15 cellular contexts compared by ENCODE assay signal in the genomic region with DNA sequence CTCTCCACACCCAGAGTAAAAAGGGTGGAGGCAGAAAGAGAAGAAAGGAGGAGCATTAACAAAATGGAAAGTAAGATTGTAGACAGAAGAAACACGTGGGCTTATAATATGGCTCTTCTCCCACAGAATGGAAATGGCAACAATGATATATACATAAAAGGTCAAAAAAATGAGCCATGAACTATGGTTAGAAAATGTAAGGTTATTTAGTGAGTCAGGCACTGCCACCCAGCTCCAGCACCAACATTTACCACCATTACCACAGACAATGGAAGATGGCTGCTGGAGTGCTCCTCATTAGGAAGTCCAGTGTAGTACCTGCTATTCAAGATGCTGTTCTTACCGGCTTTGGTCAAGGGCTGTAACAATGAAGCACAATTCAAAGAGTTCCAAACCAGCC.
DNase-seq lines count a peak whose midpoint lies in the region; ATAC-seq lines count a peak whose summit lies in the region.
"Had no signal": no experiment of that assay in that cellular context is flagged by ENCODE, and none has a peak within 500 bp of the region (broad histone marks: within the 10 kb centered on the region; RNA-seq: fewer than 3 reads in every experiment).

No MANE protein-coding gene starts in this region.

- H3K36me3 Mint-ChIP-seq in activated CD4-positive, alpha-beta T cell treated with anti-CD3 and anti-CD28 coated beads, Interleukin-2, amount 10 ng/mL, durations not matched to agents 24 days and 14 days (ENCODE audit: low read depth), result peaks cover 25% of the 10 kb centered on the region
- H3K36me3 Mint-ChIP-seq in activated naive CD8-positive, alpha-beta T cell treated with anti-CD3 and anti-CD28 coated beads for 36 hours, result peaks cover 39% of the 10 kb centered on the region
- H3K36me3 Mint-ChIP-seq in stimulated activated memory B cell treated with anti-CD40 and anti-IgM and Interleukin-4, amounts not matched to agents 10 μg/mL and 1 μg/mL and 100 μg/mL, for 72 hours, result peaks cover 42% of the 10 kb centered on the region

- no peak for ATAC-seq in stimulated activated memory B cell treated with anti-CD40 and anti-IgM and Interleukin-4, amounts not matched to agents 10 μg/mL and 1 μg/mL and 100 μg/mL, for 72 hours
- no peak for ATAC-seq in HG03108 (IDR thresholded peaks at IDR 0.05; ENCODE audit: unreplicated experiment)

- DNase-seq in activated CD4-positive, alpha-beta T cell treated with anti-CD3 and anti-CD28 coated beads, Interleukin-2, amount 10 ng/mL, durations not matched to agents 24 days and 14 days, result peak; percentile 40
- no peak for DNase-seq in activated CD4-positive, alpha-beta T cell treated with anti-CD3 and anti-CD28 coated beads, Interleukin-2, amount 50 U/mL, for 1 hour
- peak; percentile 11 for DNase-seq in HT1080 (ENCODE audit: low read depth)
- DNase-seq in activated naive CD8-positive, alpha-beta T cell treated with anti-CD3 and anti-CD28 coated beads for 36 hours, result peak; percentile 22
- DNase-seq in stimulated activated CD4-positive, alpha-beta T cell treated with anti-CD3 and anti-CD28 coated beads, Interleukin-2, amount 100 ng/mL, for 48 hours, result no peak
- DNase-seq in NCI-H1048 (lab: John Stamatoyannopoulos, UW), result no peak
- DNase-seq: GDM1, GOT3, MG63, NCI-H1092 treated with DMSO at 0.1 percent for 48 hours, NCI-H2081 treated with DMSO at 0.1 percent for 48 hours, NCI-H510A, PC-9 had no signal

- H3K4me1 Mint-ChIP-seq in activated CD4-positive, alpha-beta T cell treated with anti-CD3 and anti-CD28 coated beads, Interleukin-2, amount 10 ng/mL, durations not matched to agents 24 days and 14 days, result peaks cover 32% of the 10 kb centered on the region
- peaks cover 48% of the 10 kb centered on the region for H3K4me1 Mint-ChIP-seq in activated naive CD8-positive, alpha-beta T cell treated with anti-CD3 and anti-CD28 coated beads for 36 hours
- H3K4me1 Mint-ChIP-seq in stimulated activated memory B cell treated with anti-CD40 and anti-IgM and Interleukin-4, amounts not matched to agents 10 μg/mL and 1 μg/mL and 100 μg/mL, for 72 hours, result peaks cover 42% of the 10 kb centered on the region

- no peak overlapping the region for H3K4me3 Mint-ChIP-seq in activated CD4-positive, alpha-beta T cell treated with anti-CD3 and anti-CD28 coated beads, Interleukin-2, amount 10 ng/mL, durations not matched to agents 24 days and 14 days
- no peak overlapping the region for H3K4me3 Mint-ChIP-seq in activated naive CD8-positive, alpha-beta T cell treated with anti-CD3 and anti-CD28 coated beads for 36 hours
- H3K4me3 Mint-ChIP-seq in stimulated activated memory B cell treated with anti-CD40 and anti-IgM and Interleukin-4, amounts not matched to agents 10 μg/mL and 1 μg/mL and 100 μg/mL, for 72 hours, result no peak overlapping the region

- no peaks in the 10 kb centered on the region for H3K27me3 Mint-ChIP-seq in activated CD4-positive, alpha-beta T cell treated with anti-CD3 and anti-CD28 coated beads, Interleukin-2, amount 10 ng/mL, durations not matched to agents 24 days and 14 days
- no peaks in the 10 kb centered on the region for H3K27me3 Mint-ChIP-seq in activated naive CD8-positive, alpha-beta T cell treated with anti-CD3 and anti-CD28 coated beads for 36 hours
- no peaks in the 10 kb centered on the region for H3K27me3 Mint-ChIP-seq in stimulated activated memory B cell treated with anti-CD40 and anti-IgM and Interleukin-4, amounts not matched to agents 10 μg/mL and 1 μg/mL and 100 μg/mL, for 72 hours

- intact Hi-C loops in activated CD4-positive, alpha-beta T cell treated with anti-CD3 and anti-CD28 coated beads, Interleukin-2, amount 10 ng/mL, durations not matched to agents 24 days and 14 days (cut with micrococcal nuclease), result no loop called here

- peaks cover 18% of the 10 kb centered on the region for H3K9me3 Mint-ChIP-seq in activated CD4-positive, alpha-beta T cell treated with anti-CD3 and anti-CD28 coated beads, Interleukin-2, amount 10 ng/mL, durations not matched to agents 24 days and 14 days
- H3K9me3 Mint-ChIP-seq in activated naive CD8-positive, alpha-beta T cell treated with anti-CD3 and anti-CD28 coated beads for 36 hours, result peaks cover 16% of the 10 kb centered on the region
- H3K9me3 Mint-ChIP-seq in stimulated activated memory B cell treated with anti-CD40 and anti-IgM and Interleukin-4, amounts not matched to agents 10 μg/mL and 1 μg/mL and 100 μg/mL, for 72 hours, result peaks cover 20% of the 10 kb centered on the region

- H3K27ac Mint-ChIP-seq in activated CD4-positive, alpha-beta T cell treated with anti-CD3 and anti-CD28 coated beads, Interleukin-2, amount 10 ng/mL, durations not matched to agents 24 days and 14 days, result peak overlapping the region; percentile 62
- H3K27ac Mint-ChIP-seq in activated naive CD8-positive, alpha-beta T cell treated with anti-CD3 and anti-CD28 coated beads for 36 hours, result peak overlapping the region; percentile 77
- peak overlapping the region; percentile 35 for H3K27ac Mint-ChIP-seq in stimulated activated memory B cell treated with anti-CD40 and anti-IgM and Interleukin-4, amounts not matched to agents 10 μg/mL and 1 μg/mL and 100 μg/mL, for 72 hours

Comparison
In these comparisons a context has a peak if more than half of its experiments do, and no peak if none do; other contexts are left out.
1. DNase-seq: peak in activated CD4-positive, alpha-beta T cell treated with anti-CD3 and anti-CD28 coated beads, Interleukin-2, amount 10 ng/mL, durations not matched to agents 24 days and 14 days (single experiment), HT1080 (single experiment) and activated naive CD8-positive, alpha-beta T cell treated with anti-CD3 and anti-CD28 coated beads for 36 hours (single experiment); none in activated CD4-positive, alpha-beta T cell treated with anti-CD3 and anti-CD28 coated beads, Interleukin-2, amount 50 U/mL, for 1 hour (single experiment), stimulated activated CD4-positive, alpha-beta T cell treated with anti-CD3 and anti-CD28 coated beads, Interleukin-2, amount 100 ng/mL, for 48 hours (0 of 2) and NCI-H1048 (single experiment).
2. Peak in every context shown above with its lines, with median percentiles within 50 percentile points of each other: H3K27ac Mint-ChIP-seq.